23 cellular contexts compared by ENCODE assay signal in genomic region chr9:118252027-118252426, GRCh38.
DNase-seq lines count a peak whose midpoint lies in the region; ATAC-seq, FAIRE-seq and TF ChIP-seq lines count a peak whose summit lies in the region.
"Had no signal": no experiment of that assay in that cellular context is flagged by ENCODE, and none has a peak within 500 bp of the region (broad histone marks: within the 10 kb centered on the region; RNA-seq: fewer than 3 reads in every experiment).

No MANE protein-coding gene starts in this region.

- no peak for TF ChIP-seq RAD21 in HepG2 (CRISPR knock-in tag; IDR thresholded peaks at IDR 0.05)

- H2BK12ac ChIP-seq in trophoblast cell (ENCODE audit: low read length) = no peak overlapping the region

- H4K8ac ChIP-seq in trophoblast cell (ENCODE audit: low read depth, low read length) = no peak overlapping the region

- TF ChIP-seq CTCF in HepG2 (CRISPR knock-in tag; IDR thresholded peaks at IDR 0.05) (no peak), right lobe of liver (IDR thresholded peaks at IDR 0.05) (no peak), HFFc6 (IDR thresholded peaks at IDR 0.05) (no peak), Caco-2 (IDR thresholded peaks at IDR 0.05; ENCODE audit: insufficient read depth in 1 of 2, low read depth in 1 of 2, low read length in 1 of 2, severe bottlenecking in 1 of 2, unreplicated experiment in 1 of 2) (no peak)

- in situ Hi-C loops in HepG2 (cut with HindIII; ENCODE audit: extremely low pct_ligation_motif_present, low pct_unique_long_range_greater_than_20kb) = no loop called here

- H3K4me1 ChIP-seq in HepG2 (ENCODE audit: insufficient read depth, low read length) = no peaks in the 10 kb centered on the region
- no peaks in the 10 kb centered on the region for H3K4me1 ChIP-seq in right lobe of liver
- H3K4me1 ChIP-seq in trophoblast cell (ENCODE audit: control insufficient read depth in 1 of 2, insufficient read depth in 2 of 2, low read length in 2 of 2) = no peaks in the 10 kb centered on the region
- no peaks in the 10 kb centered on the region for H3K4me1 ChIP-seq in Caco-2
- H3K4me1 ChIP-seq: A549; BLaER1 treated with 17β-estradiol and CSF1 and Interleukin-3, amounts not matched to agents 10 nM and 100 nM had no signal

- DNase-seq in HepG2 (ENCODE audit: low spot score) = no peak
- no peak for DNase-seq in right lobe of liver
- no peak for DNase-seq in trophoblast cell
- no peak for DNase-seq in HFFc6
- no peak for DNase-seq in Caco-2
- DNase-seq: AML-193; CD4-positive, alpha-beta T cell; CD8-positive, alpha-beta T cell; DMS 273 treated with DMSO at 0.1 percent for 48 hours; DMS153; DMS53; DMS79; DND-41; EL; GDM1 had no signal

- no peaks in the 10 kb centered on the region for H4K20me1 ChIP-seq in HepG2 (ENCODE audit: insufficient read depth, low read length)
- H4K20me1 ChIP-seq: BLaER1 treated with 17β-estradiol and CSF1 and Interleukin-3, amounts not matched to agents 10 nM and 100 nM had no signal

- no peaks in the 10 kb centered on the region for H3K79me2 ChIP-seq in HepG2 (ENCODE audit: insufficient read depth, low read length)
- H3K79me2 ChIP-seq in trophoblast cell (ENCODE audit: control insufficient read depth, insufficient read depth, low read length, poor library complexity) = no peaks in the 10 kb centered on the region

- no peak overlapping the region for H2BK120ac ChIP-seq in trophoblast cell (ENCODE audit: insufficient read depth, low read length, poor library complexity)

- H3K23ac ChIP-seq in trophoblast cell (ENCODE audit: low read length) = peak overlapping the region; percentile 89

- H3K27me3 Mint-ChIP-seq in HFFc6 (ENCODE audit: insufficient read depth) (no peaks in the 10 kb centered on the region; the same call in 1 of the 2 replicates), Caco-2 (ENCODE audit: insufficient read depth, unreplicated experiment) (no peaks in the 10 kb centered on the region)
- H3K27me3 Mint-ChIP-seq: B cell; CD4-positive, alpha-beta T cell had no signal

- H3K14ac ChIP-seq in trophoblast cell (ENCODE audit: low read length) = no peak overlapping the region

- no peak overlapping the region for H3K4ac ChIP-seq in trophoblast cell (ENCODE audit: low read depth, low read length)

- BruUV-seq in HepG2 (replicated peaks; lab: Mats Ljungman, UMichigan) (no TSS peak), Caco-2 (replicated peaks; lab: Mats Ljungman, UMichigan) (no TSS peak)

- H3K4me2 ChIP-seq in HepG2 (ENCODE audit: low read depth, low read length) (no peak overlapping the region), trophoblast cell (ENCODE audit: low read length) (no peak overlapping the region)
- H3K4me2 ChIP-seq: A549; BLaER1 treated with 17β-estradiol and CSF1 and Interleukin-3, amounts not matched to agents 10 nM and 100 nM had no signal

- H3K4me3 ChIP-seq in HepG2 (replicated peaks in 1 of 3; ENCODE audit: insufficient read depth in 1 of 3, low read depth in 2 of 3, low read length in 3 of 3) (no peak overlapping the region), right lobe of liver (no peak overlapping the region), trophoblast cell (ENCODE audit: low read depth, low read length) (no peak overlapping the region), Caco-2 (ENCODE audit: low read depth, low read length) (no peak overlapping the region)
- H3K4me3 ChIP-seq: A549; BLaER1 treated with 17β-estradiol and CSF1 and Interleukin-3, amounts not matched to agents 10 nM and 100 nM; GM12878 had no signal

- H3K27ac ChIP-seq in HepG2 (ENCODE audit: extremely low read length, insufficient read depth, low read length) = no peak overlapping the region
- no peak overlapping the region for H3K27ac ChIP-seq in right lobe of liver
- no peak overlapping the region for H3K27ac ChIP-seq in trophoblast cell (ENCODE audit: low read depth, low read length)
- H3K27ac ChIP-seq: 22Rv1; A549; BLaER1 treated with 17β-estradiol and CSF1 and Interleukin-3, amounts not matched to agents 10 nM and 100 nM; C4-2B had no signal

- H3K9me3 ChIP-seq in HepG2 (ENCODE audit: low read length) (peaks cover 87% of the 10 kb centered on the region), right lobe of liver (peaks cover 0 to 5% (median 2%) of the 10 kb centered on the region in 4 donors), trophoblast cell (ENCODE audit: insufficient read depth, low read depth, low read length) (no peaks in the 10 kb centered on the region), Caco-2 (peaks cover 6% of the 10 kb centered on the region; the same call in 1 of the 2 replicates)

- no peak for TF ChIP-seq EP300 in HepG2 (IDR thresholded peaks at IDR 0.05; ENCODE audit: low read depth in 2 of 2, low read length in 2 of 2)
- no peak for TF ChIP-seq EP300 in HepG2 (CRISPR knock-in tag; IDR thresholded peaks at IDR 0.05; ENCODE audit: borderline replicate concordance)

- H3K27me3 ChIP-seq in HepG2 (ENCODE audit: control insufficient read depth in 1 of 2, insufficient read depth in 2 of 2, low read length in 2 of 2) (peaks cover 0 to 1% of the 10 kb centered on the region in 2 experiments; a peak in 1 of 5 replicates), right lobe of liver (no peaks in the 10 kb centered on the region), trophoblast cell (ENCODE audit: insufficient read depth, low read length) (no peaks in the 10 kb centered on the region), Caco-2 (replicated peaks; ENCODE audit: control insufficient read depth, insufficient read depth, low read length) (no peaks in the 10 kb centered on the region)
- H3K27me3 ChIP-seq: BLaER1 treated with 17β-estradiol and CSF1 and Interleukin-3, amounts not matched to agents 10 nM and 100 nM had no signal

- H3K27ac Mint-ChIP-seq in HFFc6 (no peak overlapping the region), Caco-2 (ENCODE audit: unreplicated experiment) (no peak overlapping the region)
- H3K27ac Mint-ChIP-seq: B cell; CD4-positive, alpha-beta T cell; CD8-positive, alpha-beta T cell had no signal

- no peak overlapping the region for H3K18ac ChIP-seq in trophoblast cell (ENCODE audit: low read length)

- ATAC-seq in HepG2 (no peak), right lobe of liver (no peak)
- ATAC-seq: A549; CD8-positive, alpha-beta T cell; GM12878 had no signal

- peaks cover 45% of the 10 kb centered on the region for H3K9me3 Mint-ChIP-seq in HFFc6
- H3K9me3 Mint-ChIP-seq in Caco-2 (ENCODE audit: unreplicated experiment) = peaks cover 10% of the 10 kb centered on the region

- no peak overlapping the region for H3K4me3 Mint-ChIP-seq in HFFc6
- no peak overlapping the region for H3K4me3 Mint-ChIP-seq in Caco-2 (ENCODE audit: unreplicated experiment)
- H3K4me3 Mint-ChIP-seq: B cell; CD4-positive, alpha-beta T cell; CD8-positive, alpha-beta T cell had no signal

- no peak overlapping the region for H2AFZ ChIP-seq in HepG2 (ENCODE audit: low read length)
- no peak overlapping the region for H2AFZ ChIP-seq in trophoblast cell (ENCODE audit: insufficient read depth, low read length, poor library complexity)

- intact Hi-C loops in HepG2 (cut with micrococcal nuclease; ENCODE audit: unreplicated experiment) = no loop called here
- intact Hi-C loops in right lobe of liver (cut with DNase I) = no loop called here
- intact Hi-C loops in Caco-2 (cut with micrococcal nuclease; ENCODE audit: unreplicated experiment) = no loop called here

- POLR2A ChIA-PET in HepG2 (lab: Yijun Ruan, JAX) (no interaction called here), Caco-2 (lab: Charles Lee) (no interaction called here)

- WGBS in HepG2 (ENCODE audit: low lambda C conversion rate) = 13% methylated on average over 2 of the region's 2 CpGs
- 83% methylated on average over 2 of the region's 2 CpGs for WGBS in right lobe of liver (ENCODE audit: insufficient coverage, low coverage, low lambda C conversion rate, missing lambda C conversion rate)
- WGBS in trophoblast cell (ENCODE audit: extremely low coverage, insufficient coverage, insufficient read length) = no CpG with 5 or more reads among the region's 2 CpGs

- H3K36me3 Mint-ChIP-seq in HFFc6 (ENCODE audit: low read depth) = no peaks in the 10 kb centered on the region
- H3K36me3 Mint-ChIP-seq in Caco-2 (ENCODE audit: insufficient read depth, unreplicated experiment) = no peaks in the 10 kb centered on the region
- H3K36me3 Mint-ChIP-seq: CD8-positive, alpha-beta T cell had no signal

- H3K4me1 Mint-ChIP-seq in HFFc6 (ENCODE audit: low read depth) = no peaks in the 10 kb centered on the region
- H3K4me1 Mint-ChIP-seq in Caco-2 (ENCODE audit: low read depth, unreplicated experiment) = no peaks in the 10 kb centered on the region
- H3K4me1 Mint-ChIP-seq: B cell had no signal

- no peak overlapping the region for H4K12ac ChIP-seq in trophoblast cell (ENCODE audit: low read depth, low read length)

- CTCF ChIA-PET in HepG2 (lab: Yijun Ruan, JAX; ENCODE audit: low intra/inter-chr PET ratio, low total read pairs) = no interaction called here
- CTCF ChIA-PET in Caco-2 (lab: Charles Lee) = no interaction called here

- no peaks in the 10 kb centered on the region for H3K79me1 ChIP-seq in trophoblast cell (ENCODE audit: low read length)

- no peak for FAIRE-seq in HepG2 (lab: Jason Lieb, UNC)
- FAIRE-seq: A549, GM12878, GM12892, GM19239 had no signal

- no peaks in the 10 kb centered on the region for H3K36me3 ChIP-seq in HepG2 (replicated peaks in 1 of 2; ENCODE audit: control insufficient read depth in 1 of 2, insufficient read depth in 2 of 2, low read length in 2 of 2)
- H3K36me3 ChIP-seq in right lobe of liver = no peaks in the 10 kb centered on the region
- H3K36me3 ChIP-seq in trophoblast cell (ENCODE audit: control insufficient read depth in 1 of 2, insufficient read depth in 2 of 2, low read length in 2 of 2) = no peaks in the 10 kb centered on the region
- no peaks in the 10 kb centered on the region for H3K36me3 ChIP-seq in Caco-2 (ENCODE audit: control insufficient read depth, insufficient read depth, low read length)
- H3K36me3 ChIP-seq: BLaER1 treated with 17β-estradiol and CSF1 and Interleukin-3, amounts not matched to agents 10 nM and 100 nM had no signal

- no peak for TF ChIP-seq POLR2A in HepG2 (IDR thresholded peaks at IDR 0.05; ENCODE audit: insufficient read depth in 1 of 2, low read depth in 2 of 2, low read length in 2 of 2)
- no peak for TF ChIP-seq POLR2A in right lobe of liver (IDR thresholded peaks at IDR 0.05)

- H2BK5ac ChIP-seq in trophoblast cell (ENCODE audit: low read depth, low read length, poor library complexity) = no peak overlapping the region

- H3K9ac ChIP-seq in HepG2 (ENCODE audit: insufficient read depth, low read depth, low read length) (no peak overlapping the region), trophoblast cell (ENCODE audit: low read length) (no peak overlapping the region)
- H3K9ac ChIP-seq: BLaER1 treated with 17β-estradiol and CSF1 and Interleukin-3, amounts not matched to agents 10 nM and 100 nM had no signal

- no peak overlapping the region for H2AK5ac ChIP-seq in trophoblast cell (ENCODE audit: low read length)

- no peak overlapping the region for H4K91ac ChIP-seq in trophoblast cell (ENCODE audit: low read depth, low read length)

TF ChIP-seq in HepG2, 621 proteins besides CTCF, POLR2A, EP300 and RAD21 (continues in another document):
- no peak for TF ChIP-seq PHB2 (IDR thresholded peaks at IDR 0.05; ENCODE audit: partially characterized antibody)
